Comparison of ENCODE assay signal across 9 cellular contexts in genomic region chr1:148523205-148524144, GRCh38. TPM values are rescaled to one million over a fixed set of nuclear protein-coding genes. Genes with fewer than 3 reads are reported as not detected.
DNase-seq lines count a peak whose midpoint lies in the region; ATAC-seq and TF ChIP-seq lines count a peak whose summit lies in the region.
"Not testable (repeated sequence)": the region's sequence is repeated elsewhere in the genome, so short reads cannot be mapped to it uniquely, and the experiment has no call there.
"Had no signal": no experiment of that assay in that cellular context is flagged by ENCODE, and none has a peak within 500 bp of the region (broad histone marks: within the 10 kb centered on the region; RNA-seq: fewer than 3 reads in every experiment).

No MANE protein-coding gene starts in this region.

- 0% methylated on average over 4 of the region's 35 CpGs for WGBS in esophagus squamous epithelium, 2 donors
- 30% methylated on average over 12 of the region's 35 CpGs for WGBS in suprapubic skin

- TF ChIP-seq POLR2A in esophagus squamous epithelium (IDR thresholded peaks at IDR 0.05); suprapubic skin (IDR thresholded peaks at IDR 0.05): not testable (repeated sequence)

- not testable (repeated sequence) for H3K36me3 ChIP-seq in HAP-1 (replicated peaks); esophagus squamous epithelium; suprapubic skin

- H3K9me3 Mint-ChIP-seq in activated naive CD4-positive, alpha-beta T cell treated with anti-CD3 and anti-CD28 coated beads, Interleukin-2, amount 10 ng/mL, durations not matched to agents 7 days and 5 days; naive thymus-derived CD8-positive, alpha-beta T cell: not testable (repeated sequence)

- H3K27ac ChIP-seq in esophagus squamous epithelium: peak overlapping the region in 3 of 4 donors; percentile 75 to 90 (median 89)
- not testable (repeated sequence) for H3K27ac ChIP-seq in suprapubic skin

- not testable (repeated sequence) for TF ChIP-seq EP300 in suprapubic skin (IDR thresholded peaks at IDR 0.05)

- H3K27me3 ChIP-seq in HAP-1 (ENCODE audit: low read depth); esophagus squamous epithelium; suprapubic skin: not testable (repeated sequence)

- peak; percentile 23 for ATAC-seq in GM18502 (IDR thresholded peaks at IDR 0.05; ENCODE audit: poor library complexity, unreplicated experiment)
- ATAC-seq in HG03521 (IDR thresholded peaks at IDR 0.05; ENCODE audit: unreplicated experiment): peak; percentile 8
- ATAC-seq in T-helper 17 cell: peak; percentile 48
- peak; percentile 26 to 45 for ATAC-seq in naive thymus-derived CD8-positive, alpha-beta T cell

- H3K4me3 ChIP-seq in HAP-1 (peak overlapping the region; percentile 21), esophagus squamous epithelium (peak overlapping the region in 3 of 4 donors; percentile 47 to 60 (median 50)), suprapubic skin (peak overlapping the region; percentile 47)

- not testable (repeated sequence) for H3K9me3 ChIP-seq in HAP-1; T-helper 17 cell (ENCODE audit: control insufficient read depth, low read length, poor library complexity, severe bottlenecking); esophagus squamous epithelium; suprapubic skin

- not testable (repeated sequence) for H3K27me3 Mint-ChIP-seq in T-helper 17 cell; activated naive CD4-positive, alpha-beta T cell treated with anti-CD3 and anti-CD28 coated beads, Interleukin-2, amount 10 ng/mL, durations not matched to agents 7 days and 5 days; naive thymus-derived CD8-positive, alpha-beta T cell

- CTCF ChIA-PET in activated naive CD4-positive, alpha-beta T cell treated with anti-CD3 and anti-CD28 coated beads, Interleukin-2, amount 10 ng/mL, durations not matched to agents 7 days and 5 days (lab: Charles Lee): interaction anchor here (1.3 kb wide), 1 partner anchor 152 kb away, joined by 3 read pairs; no protein-coding TSS in a partner anchor

- not testable (repeated sequence) for TF ChIP-seq CTCF in esophagus squamous epithelium (IDR thresholded peaks at IDR 0.05); suprapubic skin (IDR thresholded peaks at IDR 0.05)

- peak overlapping the region; percentile 91 for H3K4me3 Mint-ChIP-seq in T-helper 17 cell
- peak overlapping the region; percentile 91 for H3K4me3 Mint-ChIP-seq in activated naive CD4-positive, alpha-beta T cell treated with anti-CD3 and anti-CD28 coated beads, Interleukin-2, amount 10 ng/mL, durations not matched to agents 7 days and 5 days
- peak overlapping the region; percentile 89 to 100 (median 97) for H3K4me3 Mint-ChIP-seq in naive thymus-derived CD8-positive, alpha-beta T cell

- not testable (repeated sequence) for H3K36me3 Mint-ChIP-seq in T-helper 17 cell (ENCODE audit: low read depth); activated naive CD4-positive, alpha-beta T cell treated with anti-CD3 and anti-CD28 coated beads, Interleukin-2, amount 10 ng/mL, durations not matched to agents 7 days and 5 days; naive thymus-derived CD8-positive, alpha-beta T cell

- peak in 1 of 2 experiments; percentile 29 for DNase-seq in HAP-1 (ENCODE audit: low spot score in 2 of 2)
- DNase-seq in T-helper 17 cell; activated naive CD4-positive, alpha-beta T cell treated with anti-CD3 and anti-CD28 coated beads, Interleukin-2, amount 10 ng/mL, durations not matched to agents 7 days and 5 days; esophagus squamous epithelium (lab: John Stamatoyannopoulos, UW); suprapubic skin (ENCODE audit: low spot score in 2 of 2): not testable (repeated sequence)
- peak in 4 of 10 donors; percentile 19 to 49 (median 44) for DNase-seq in naive thymus-derived CD8-positive, alpha-beta T cell

- POLR2A ChIA-PET in naive thymus-derived CD8-positive, alpha-beta T cell (lab: Charles Lee): interaction anchor here (0.9 to 1.7 kb wide), 4 partner anchors 64 to 151 kb away, joined by 4 to 27 read pairs (median 7); no protein-coding TSS in a partner anchor

- in situ Hi-C loops in HAP-1 (cut with MboI; ENCODE audit: low sequenced_read_pairs): not testable (repeated sequence)

- not testable (repeated sequence) for H3K4me1 ChIP-seq in HAP-1, esophagus squamous epithelium, suprapubic skin

- intact Hi-C loops in esophagus squamous epithelium (cut with DNase I): not testable (repeated sequence)

- peak overlapping the region; percentile 95 for H3K27ac Mint-ChIP-seq in T-helper 17 cell
- peak overlapping the region; percentile 97 for H3K27ac Mint-ChIP-seq in activated naive CD4-positive, alpha-beta T cell treated with anti-CD3 and anti-CD28 coated beads, Interleukin-2, amount 10 ng/mL, durations not matched to agents 7 days and 5 days
- H3K27ac Mint-ChIP-seq in naive thymus-derived CD8-positive, alpha-beta T cell: peak overlapping the region; percentile 97 to 100 (median 98)

- H3K4me1 Mint-ChIP-seq in T-helper 17 cell; activated naive CD4-positive, alpha-beta T cell treated with anti-CD3 and anti-CD28 coated beads, Interleukin-2, amount 10 ng/mL, durations not matched to agents 7 days and 5 days: not testable (repeated sequence)
- H3K4me1 Mint-ChIP-seq in naive thymus-derived CD8-positive, alpha-beta T cell: peaks cover 3 to 12% (median 4%) of the 10 kb centered on the region in 4 donors

RNA-seq across cellular contexts. Expression of gene PPIAL4G, which starts 40.4 kb away (rescaled TPM):
- total RNA-seq in T-helper 17 cell: under 1 TPM; 0.08 to 0.42 TPM
- not detected for total RNA-seq in esophagus squamous epithelium
- 1 to 10 TPM; 2.6 to 3.0 TPM for total RNA-seq in naive thymus-derived CD8-positive, alpha-beta T cell
- under 1 TPM; 0.06 to 0.10 (median 0.08) TPM for polyA plus RNA-seq in naive thymus-derived CD8-positive, alpha-beta T cell
- total RNA-seq in suprapubic skin: not detected
- polyA plus RNA-seq: keratinocyte had no signal
